In genomic region chr5:1804001-1804690, GRCh38 we compare ENCODE assay signal across 21 cellular contexts. TPM values are rescaled to one million over a fixed set of nuclear protein-coding genes. Genes with fewer than 3 reads are reported as not detected.
DNase-seq lines count a peak whose midpoint lies in the region; ATAC-seq, FAIRE-seq and TF ChIP-seq lines count a peak whose summit lies in the region.
"Had no signal": no experiment of that assay in that cellular context is flagged by ENCODE, and none has a peak within 500 bp of the region (broad histone marks: within the 10 kb centered on the region; RNA-seq: fewer than 3 reads in every experiment).

No MANE protein-coding gene starts in this region.

- H3K4me3 ChIP-seq in kidney (ENCODE audit: low read length in 2 of 2) = no peak overlapping the region
- H3K4me3 ChIP-seq: BLaER1 treated with 17β-estradiol and CSF1 and Interleukin-3, amounts not matched to agents 10 nM and 100 nM; breast epithelium; GM23248; thoracic aorta had no signal

- TF ChIP-seq CTCF in CD4-positive, alpha-beta T cell (IDR thresholded peaks at IDR 0.05) = no peak
- TF ChIP-seq CTCF in endothelial cell (IDR thresholded peaks at IDR 0.05; ENCODE audit: unreplicated experiment) (no peak), natural killer cell (IDR thresholded peaks at IDR 0.05) (no peak), kidney (IDR thresholded peaks at IDR 0.05; ENCODE audit: borderline replicate concordance, extremely low read depth, insufficient read depth) (no peak)

- peaks cover 92% of the 10 kb centered on the region for H3K36me3 Mint-ChIP-seq in CD4-positive, alpha-beta T cell (ENCODE audit: low read depth)
- H3K36me3 Mint-ChIP-seq in T-cell (peaks cover 46% of the 10 kb centered on the region), endothelial cell (ENCODE audit: low read depth, unreplicated experiment) (peaks cover 30% of the 10 kb centered on the region), natural killer cell (no peaks in the 10 kb centered on the region)

- CTCF ChIA-PET in CD4-positive, alpha-beta T cell (lab: Charles Lee) = no interaction called here
- CTCF ChIA-PET in T-cell (lab: Charles Lee) = no interaction called here

- no peak overlapping the region for H3K9ac ChIP-seq in kidney (ENCODE audit: low read length in 2 of 2)
- H3K9ac ChIP-seq: GM23248 had no signal

- no peaks in the 10 kb centered on the region for H3K27me3 Mint-ChIP-seq in CD4-positive, alpha-beta T cell
- H3K27me3 Mint-ChIP-seq in T-cell (no peaks in the 10 kb centered on the region), endothelial cell (ENCODE audit: unreplicated experiment) (peaks cover 1% of the 10 kb centered on the region), natural killer cell (ENCODE audit: low read depth in 2 of 2) (no peaks in the 10 kb centered on the region)

- peaks cover 54% of the 10 kb centered on the region for H3K4me1 Mint-ChIP-seq in CD4-positive, alpha-beta T cell (ENCODE audit: low read depth)
- peaks cover 49 to 59% (median 58%) of the 10 kb centered on the region in 3 donors for H3K4me1 Mint-ChIP-seq in T-cell
- H3K4me1 Mint-ChIP-seq in endothelial cell (ENCODE audit: unreplicated experiment) = peaks cover 9% of the 10 kb centered on the region
- peaks cover 60 to 63% of the 10 kb centered on the region in 2 donors for H3K4me1 Mint-ChIP-seq in natural killer cell

- H3K9me3 ChIP-seq in CD4-positive, alpha-beta T cell (ENCODE audit: control insufficient read depth, low read length) = no peaks in the 10 kb centered on the region
- H3K9me3 ChIP-seq in kidney (ENCODE audit: control insufficient read depth in 1 of 2, low read length in 2 of 2) = no peaks in the 10 kb centered on the region
- H3K9me3 ChIP-seq: BLaER1 treated with 17β-estradiol and CSF1 and Interleukin-3, amounts not matched to agents 10 nM and 100 nM; breast epithelium; thoracic aorta had no signal

- no peaks in the 10 kb centered on the region for H3K9me3 Mint-ChIP-seq in CD4-positive, alpha-beta T cell
- H3K9me3 Mint-ChIP-seq in T-cell (no peaks in the 10 kb centered on the region), endothelial cell (ENCODE audit: unreplicated experiment) (no peaks in the 10 kb centered on the region), natural killer cell (no peaks in the 10 kb centered on the region)

- H3K4me3 Mint-ChIP-seq in CD4-positive, alpha-beta T cell = peak overlapping the region; percentile 78
- peak overlapping the region; percentile 2 to 32 (median 28) for H3K4me3 Mint-ChIP-seq in T-cell
- H3K4me3 Mint-ChIP-seq in endothelial cell (ENCODE audit: unreplicated experiment) = peak overlapping the region; percentile 37
- H3K4me3 Mint-ChIP-seq in natural killer cell = peak overlapping the region; percentile 25

- peaks cover 6 to 8% of the 10 kb centered on the region in 2 donors for H3K4me1 ChIP-seq in kidney (ENCODE audit: control insufficient read depth in 1 of 2, insufficient read depth in 1 of 2, low read depth in 1 of 2, low read length in 2 of 2)
- H3K4me1 ChIP-seq: breast epithelium had no signal

- POLR2A ChIA-PET in CD4-positive, alpha-beta T cell (lab: Charles Lee) = interaction anchor here (1.8 kb wide), 1 partner anchor 11 kb away, joined by 6 read pairs; no protein-coding TSS in a partner anchor
- POLR2A ChIA-PET in T-cell (lab: Charles Lee) = no interaction called here

- no peak for ATAC-seq in CD4-positive, alpha-beta T cell (ENCODE audit: poor library complexity)
- no peak for ATAC-seq in T-cell (replicated peaks in 1 of 4)
- no peak for ATAC-seq in natural killer cell
- no peak for ATAC-seq in GM21737 (IDR thresholded peaks at IDR 0.05; ENCODE audit: unreplicated experiment)

- DNase-seq in CD4-positive, alpha-beta T cell = no peak
- no peak for DNase-seq in T-cell
- DNase-seq in endothelial cell (ENCODE audit: low spot score) = no peak
- no peak for DNase-seq in natural killer cell
- DNase-seq in DMS153 (lab: John Stamatoyannopoulos, UW) = no peak
- no peak for DNase-seq in COLO668 (lab: John Stamatoyannopoulos, UW; ENCODE audit: unreplicated experiment)
- DNase-seq in kidney = no peak
- DNase-seq: activated effector memory CD4-positive, alpha-beta T cell treated with anti-CD3 and anti-CD28 coated beads, Interleukin-2, amount 50 U/mL, for 16 hours; cortex of kidney; GM23248; KBM-7; NCI-H1436; occipital lobe; stimulated activated CD4-positive, alpha-beta T cell treated with anti-CD3 and anti-CD28 coated beads, Interleukin-12 subunit alpha, Interleukin-12 subunit beta, amount 100 ng/mL, for 4 hours; stimulated activated CD4-positive, alpha-beta T cell treated with anti-CD3 and anti-CD28 coated beads, Interleukin-4, amount 100 ng/mL, for 24 hours; stimulated activated naive CD4-positive, alpha-beta T cell; T1000 had no signal

- no peak overlapping the region for H3K27ac ChIP-seq in CD4-positive, alpha-beta T cell (ENCODE audit: low read depth, low read length)
- no peak overlapping the region for H3K27ac ChIP-seq in kidney (ENCODE audit: low read depth in 2 of 2, low read length in 2 of 2)
- H3K27ac ChIP-seq: BLaER1 treated with 17β-estradiol and CSF1 and Interleukin-3, amounts not matched to agents 10 nM and 100 nM; breast epithelium; GM23248; thoracic aorta had no signal

- FAIRE-seq in kidney (lab: Jason Lieb, UNC) = no peak

- peak overlapping the region; percentile 99 for H3K27ac Mint-ChIP-seq in CD4-positive, alpha-beta T cell
- H3K27ac Mint-ChIP-seq in T-cell (no peak overlapping the region), endothelial cell (ENCODE audit: unreplicated experiment) (no peak overlapping the region), natural killer cell (peak overlapping the region; percentile 14 to 99)

- H3K36me3 ChIP-seq in kidney (ENCODE audit: control insufficient read depth in 1 of 2, insufficient read depth in 2 of 2, low read length in 2 of 2) = peaks cover 34 to 38% of the 10 kb centered on the region in 2 donors
- H3K36me3 ChIP-seq: breast epithelium had no signal

- no peaks in the 10 kb centered on the region for H3K27me3 ChIP-seq in CD4-positive, alpha-beta T cell (ENCODE audit: control insufficient read depth, insufficient read depth, low read length)
- H3K27me3 ChIP-seq: breast epithelium had no signal

- intact Hi-C loops in CD4-positive, alpha-beta T cell (cut with DNase I, micrococcal nuclease) = loop anchor here in 1 of 2 experiments (5.0 kb wide), 1 partner anchor 912 kb away; the partner anchor contains the start of genes BRD9 and TRIP13
- intact Hi-C loops in natural killer cell (cut with micrococcal nuclease) = no loop called here
- intact Hi-C loops in kidney (cut with DNase I) = no loop called here

RNA-seq across cellular contexts. Expression of gene NDUFS6, which starts 2.9 kb away (rescaled TPM):
- total RNA-seq in CD4-positive, alpha-beta T cell = 10 to 100 TPM; 13.1 to 17.5 TPM
- 10 to 100 TPM; 16.4 to 21.7 (median 18.8) TPM for total RNA-seq in T-cell
- total RNA-seq in endothelial cell (ENCODE audit: unreplicated experiment) = 31.0 TPM
- total RNA-seq in natural killer cell = 10 to 100 TPM; 19.2 to 25.9 (median 22.5) TPM
- total RNA-seq in kidney = 31.1 TPM
- 164 TPM for polyA plus RNA-seq in kidney (ENCODE audit: insufficient read depth, low read depth, low replicate concordance)

RNA-seq across cellular contexts. Expression of gene MRPL36, which starts 4.5 kb away (rescaled TPM):
- total RNA-seq in CD4-positive, alpha-beta T cell = 10 to 100 TPM; 14.3 to 18.2 TPM
- 10 to 100 TPM; 10.6 to 32.5 (median 29.8) TPM for total RNA-seq in T-cell
- 32.5 TPM for total RNA-seq in endothelial cell (ENCODE audit: unreplicated experiment)
- 10 to 100 TPM; 14.1 to 21.2 (median 17.1) TPM for total RNA-seq in natural killer cell
- 29.6 TPM for total RNA-seq in kidney
- polyA plus RNA-seq in kidney (ENCODE audit: insufficient read depth, low read depth, low replicate concordance) = 96.7 TPM

Comparison
In these comparisons a context has a peak if more than half of its experiments do, and no peak if none do; other contexts are left out.
1. H3K27ac Mint-ChIP-seq: peak in CD4-positive, alpha-beta T cell (single experiment) and natural killer cell (2 of 2); none in T-cell (0 of 2) and endothelial cell (single experiment).
2. H3K4me3 Mint-ChIP-seq: peak in every context shown above with its lines; median percentile 78 in CD4-positive, alpha-beta T cell; 37 in endothelial cell; 28 in T-cell; 25 in natural killer cell.